Comparison of ENCODE assay signal across 8 cellular contexts in genomic region chrX:48695925-48696300, GRCh38. TPM values are rescaled to one million over a fixed set of nuclear protein-coding genes. Genes with fewer than 3 reads are reported as not detected.
DNase-seq lines count a peak whose midpoint lies in the region; ATAC-seq, FAIRE-seq and TF ChIP-seq lines count a peak whose summit lies in the region.

No MANE protein-coding gene starts in this region.

- H4K20me1 ChIP-seq in BLaER1: peaks cover 8% of the 10 kb centered on the region; the same call in 1 of the 2 replicates

- peaks cover 16% of the 10 kb centered on the region for H3K4me1 Mint-ChIP-seq in activated naive CD8-positive, alpha-beta T cell treated with anti-CD3 and anti-CD28 coated beads, Interleukin-2, amount 10 ng/mL, durations not matched to agents 7 days and 5 days

- TF ChIP-seq POLR2A in GM12891 (IDR thresholded peaks at IDR 0.05; ENCODE audit: low read depth, low read length): no peak

- POLR2A ChIA-PET in activated naive CD8-positive, alpha-beta T cell treated with anti-CD3 and anti-CD28 coated beads, Interleukin-2, amount 10 ng/mL, durations not matched to agents 7 days and 5 days (lab: Charles Lee): interaction anchor here (0.6 to 3.8 kb wide), 15 partner anchors 10 to 1448 kb away, joined by 3 to 29 read pairs (median 4); partner anchors contain the start of genes HDAC6 and WAS

- peak overlapping the region; percentile 72 for H3K4me3 ChIP-seq in BLaER1
- H3K4me3 ChIP-seq in iPS-20b (ENCODE audit: low read length): peak overlapping the region; percentile 87
- peak overlapping the region; percentile 73 to 78 for H3K4me3 ChIP-seq in stomach smooth muscle (ENCODE audit: low read length in 2 of 2)

- no peaks in the 10 kb centered on the region for H3K27me3 Mint-ChIP-seq in activated naive CD8-positive, alpha-beta T cell treated with anti-CD3 and anti-CD28 coated beads, Interleukin-2, amount 10 ng/mL, durations not matched to agents 7 days and 5 days

- H3K27ac ChIP-seq in BLaER1 (peak overlapping the region; percentile 88), iPS-20b (ENCODE audit: low read length) (no peak overlapping the region), stomach smooth muscle (ENCODE audit: low read length) (peak overlapping the region; percentile 91)

- DNase-seq in activated naive CD8-positive, alpha-beta T cell treated with anti-CD3 and anti-CD28 coated beads, Interleukin-2, amount 10 ng/mL, durations not matched to agents 7 days and 5 days: no peak
- DNase-seq in GM12891 (ENCODE audit: insufficient read length, low spot score): no peak
- no peak for DNase-seq in dermis blood vessel endothelial cell

- peak; percentile 21 for ATAC-seq in HG02840 (IDR thresholded peaks at IDR 0.05; ENCODE audit: low FRiP score, unreplicated experiment)
- ATAC-seq in activated naive CD8-positive, alpha-beta T cell treated with anti-CD3 and anti-CD28 coated beads, Interleukin-2, amount 10 ng/mL, durations not matched to agents 7 days and 5 days (ENCODE audit: low read depth): peak; percentile 1
- no peak for ATAC-seq in HG02588 (IDR thresholded peaks at IDR 0.05; ENCODE audit: unreplicated experiment)

- peaks cover 12% of the 10 kb centered on the region for H3K36me3 Mint-ChIP-seq in activated naive CD8-positive, alpha-beta T cell treated with anti-CD3 and anti-CD28 coated beads, Interleukin-2, amount 10 ng/mL, durations not matched to agents 7 days and 5 days

- peaks cover 39% of the 10 kb centered on the region for H3K27me3 ChIP-seq in BLaER1
- H3K27me3 ChIP-seq in iPS-20b (ENCODE audit: insufficient read depth, low read length): peaks cover 7% of the 10 kb centered on the region; the same call in 1 of the 2 replicates
- H3K27me3 ChIP-seq in stomach smooth muscle (ENCODE audit: control insufficient read depth in 1 of 2, insufficient read depth in 2 of 2, low read length in 2 of 2): peaks cover 0 to 12% of the 10 kb centered on the region in 2 donors

- H3K36me3 ChIP-seq in BLaER1 (peaks cover 22% of the 10 kb centered on the region), iPS-20b (ENCODE audit: insufficient read depth, low read depth, low read length) (peaks cover 20% of the 10 kb centered on the region), stomach smooth muscle (ENCODE audit: control insufficient read depth in 2 of 2, insufficient read depth in 2 of 2, low read length in 2 of 2) (peaks cover 3 to 9% of the 10 kb centered on the region in 2 donors)

- peaks cover 17% of the 10 kb centered on the region for H3K4me1 ChIP-seq in BLaER1
- H3K4me1 ChIP-seq in iPS-20b (ENCODE audit: insufficient read depth, low read length): peaks cover 13% of the 10 kb centered on the region
- H3K4me1 ChIP-seq in stomach smooth muscle (ENCODE audit: control insufficient read depth, insufficient read depth, low read length): peaks cover 13% of the 10 kb centered on the region

- peak overlapping the region; percentile 96 for H3K4me3 Mint-ChIP-seq in activated naive CD8-positive, alpha-beta T cell treated with anti-CD3 and anti-CD28 coated beads, Interleukin-2, amount 10 ng/mL, durations not matched to agents 7 days and 5 days

- H3K9ac ChIP-seq in BLaER1 (peak overlapping the region; percentile 79), iPS-20b (ENCODE audit: low read depth, low read length) (peak overlapping the region; percentile 89; the same call in 1 of the 2 replicates), stomach smooth muscle (ENCODE audit: low read length in 2 of 2) (peak overlapping the region; percentile 89)

- no peaks in the 10 kb centered on the region for H3K9me3 Mint-ChIP-seq in activated naive CD8-positive, alpha-beta T cell treated with anti-CD3 and anti-CD28 coated beads, Interleukin-2, amount 10 ng/mL, durations not matched to agents 7 days and 5 days

- H3K4me2 ChIP-seq in BLaER1: peak overlapping the region; percentile 86

- no peaks in the 10 kb centered on the region for H3K9me3 ChIP-seq in BLaER1
- H3K9me3 ChIP-seq in iPS-20b (ENCODE audit: insufficient read depth, low read depth, low read length): no peaks in the 10 kb centered on the region
- no peaks in the 10 kb centered on the region for H3K9me3 ChIP-seq in stomach smooth muscle (ENCODE audit: control insufficient read depth in 2 of 2, low read length in 2 of 2)

- FAIRE-seq in GM12891 (lab: Jason Lieb, UNC): no peak

- peak overlapping the region; percentile 98 for H3K27ac Mint-ChIP-seq in activated naive CD8-positive, alpha-beta T cell treated with anti-CD3 and anti-CD28 coated beads, Interleukin-2, amount 10 ng/mL, durations not matched to agents 7 days and 5 days

TF ChIP-seq in GM12891, 5 proteins besides CTCF, POLR2A, EP300 and RAD21:
- no peak for TF ChIP-seq PAX5 (IDR thresholded peaks at IDR 0.05; ENCODE audit: insufficient read depth, low read length, severe bottlenecking)
- TF ChIP-seq TAF1 (IDR thresholded peaks at IDR 0.05; ENCODE audit: low read depth, low read length): no peak
- TF ChIP-seq POU2F2 (IDR thresholded peaks at IDR 0.05; ENCODE audit: low read depth, low read length): no peak
- no peak for TF ChIP-seq POLR2AphosphoS5 (IDR thresholded peaks at IDR 0.05; ENCODE audit: low read depth, low read length)
- no peak for TF ChIP-seq SPI1 (IDR thresholded peaks at IDR 0.05; ENCODE audit: low read depth, low read length)

RNA-seq across cellular contexts. Expression of gene SUV39H1, which starts 0.6 kb away (rescaled TPM):
- 10 to 100 TPM; 25.4 to 26.8 TPM for total RNA-seq in activated naive CD8-positive, alpha-beta T cell treated with anti-CD3 and anti-CD28 coated beads, Interleukin-2, amount 10 ng/mL, durations not matched to agents 7 days and 5 days
- polyA plus RNA-seq in GM12891 (2012; ENCODE audit: low read depth, missing spikeins): 14.2 TPM
- total RNA-seq in dermis blood vessel endothelial cell: 4.3 and 9.8 TPM in 2 replicates

RNA-seq across cellular contexts. Expression of gene WAS, which starts 12.3 kb away (rescaled TPM):
- total RNA-seq in activated naive CD8-positive, alpha-beta T cell treated with anti-CD3 and anti-CD28 coated beads, Interleukin-2, amount 10 ng/mL, durations not matched to agents 7 days and 5 days: 100 to 1,000 TPM; 142 to 146 TPM
- 60.7 TPM for polyA plus RNA-seq in GM12891 (2012; ENCODE audit: low read depth, missing spikeins)
- total RNA-seq in dermis blood vessel endothelial cell: 0.09 TPM in 1 of 2 replicates, not detected in the other

Comparison
In these comparisons a context has a peak if more than half of its experiments do, and no peak if none do; other contexts are left out.
1. RNA of gene WAS, which starts 12.3 kb away (total RNA-seq): 142 to 146 TPM in activated naive CD8-positive, alpha-beta T cell treated with anti-CD3 and anti-CD28 coated beads, Interleukin-2, amount 10 ng/mL, durations not matched to agents 7 days and 5 days; 0.09 TPM in dermis blood vessel endothelial cell; every median in the first group is over 100 times any median in the second.
2. Peak in every context shown above with its lines, with median percentiles within 50 percentile points of each other: H3K4me3 ChIP-seq and H3K9ac ChIP-seq.